Comparison of ENCODE assay signal across 20 cellular contexts in genomic region chr19:15114153-15114540, GRCh38. TPM values are rescaled to one million over a fixed set of nuclear protein-coding genes. Genes with fewer than 3 reads are reported as not detected.
A peak's percentile ranks its signal among the peaks of the same experiment; 100 is the strongest.
DNase-seq lines count a peak whose midpoint lies in the region; ATAC-seq and TF ChIP-seq lines count a peak whose summit lies in the region.
"Had no signal": no experiment of that assay in that cellular context is flagged by ENCODE, and none has a peak within 500 bp of the region (broad histone marks: within the 10 kb centered on the region; RNA-seq: fewer than 3 reads in every experiment).

No MANE protein-coding gene starts in this region.

- H3K9me3 ChIP-seq in esophagus muscularis mucosa, result no peaks in the 10 kb centered on the region
- H3K9me3 ChIP-seq in osteoblast (ENCODE audit: low read depth, low read length), result no peaks in the 10 kb centered on the region
- peaks cover 9% of the 10 kb centered on the region for H3K9me3 ChIP-seq in trophoblast cell (ENCODE audit: insufficient read depth, low read depth, low read length)
- H3K9me3 ChIP-seq: SJSA1 had no signal

- DNase-seq in EL (peak; percentile 67), RWPE1 (ENCODE audit: low spot score) (no peak), esophagus muscularis mucosa (ENCODE audit: extremely low spot score) (no peak), osteoblast (ENCODE audit: insufficient read length, low spot score, missing footprints) (peak; percentile 99), trophoblast cell (no peak)
- DNase-seq in activated T-cell treated with anti-CD3 and anti-CD28 coated beads, Interleukin-2, amount 50 U/mL, for 72 hours, result no peak
- DNase-seq: activated naive CD4-positive, alpha-beta T cell treated with anti-CD3 and anti-CD28 coated beads, Interleukin-2, amount 50 U/mL, for 16 hours; CD4-positive, CD25-positive, alpha-beta regulatory T cell; GOT3; naive thymus-derived CD8-positive, alpha-beta T cell; retina; stimulated activated CD4-positive, alpha-beta T cell treated with anti-CD3 and anti-CD28 coated beads, Interleukin-4, amount 100 ng/mL, for 4 hours; stimulated activated naive CD4-positive, alpha-beta T cell had no signal

- H3K79me2 ChIP-seq in osteoblast (ENCODE audit: insufficient read depth, low read length) (peaks cover 10% of the 10 kb centered on the region), trophoblast cell (ENCODE audit: control insufficient read depth, insufficient read depth, low read length, poor library complexity) (no peaks in the 10 kb centered on the region)

- no peak overlapping the region for H3K4me3 ChIP-seq in esophagus muscularis mucosa
- H3K4me3 ChIP-seq in osteoblast (ENCODE audit: insufficient read depth, low read length), result no peak overlapping the region
- H3K4me3 ChIP-seq in trophoblast cell (ENCODE audit: low read depth, low read length), result no peak overlapping the region
- H3K4me3 ChIP-seq: SJSA1 had no signal

- H3K4me3 Mint-ChIP-seq in activated T-cell treated with anti-CD3 and anti-CD28 coated beads, Interleukin-2, amount 50 U/mL, for 72 hours, result no peak overlapping the region
- H3K4me3 Mint-ChIP-seq: CD4-positive, CD25-positive, alpha-beta regulatory T cell; dendritic cell treated with granulocyte-macrophage colony-stimulating factor and Interleukin-4, amounts not matched to agents 40 ng/mL and 50 ng/mL, for 4 days; naive thymus-derived CD8-positive, alpha-beta T cell had no signal

- POLR2A ChIA-PET in RWPE1 (lab: Yijun Ruan, JAX; ENCODE audit: low non-redundant PET), result no interaction called here

- H3K4me1 Mint-ChIP-seq in activated T-cell treated with anti-CD3 and anti-CD28 coated beads, Interleukin-2, amount 50 U/mL, for 72 hours (ENCODE audit: low read depth), result no peaks in the 10 kb centered on the region
- H3K4me1 Mint-ChIP-seq: CD4-positive, CD25-positive, alpha-beta regulatory T cell had no signal

- no peak for TF ChIP-seq CTCF in RWPE1 (conservative IDR thresholded peaks at IDR 0.05; ENCODE audit: low read depth)
- TF ChIP-seq CTCF in esophagus muscularis mucosa (IDR thresholded peaks at IDR 0.05), result no peak
- TF ChIP-seq CTCF in osteoblast (IDR thresholded peaks at IDR 0.05; ENCODE audit: extremely low read depth, low read depth, low read length), result no peak

- no peak overlapping the region for H2AK5ac ChIP-seq in trophoblast cell (ENCODE audit: low read length)

- H3K14ac ChIP-seq in trophoblast cell (ENCODE audit: low read length), result no peak overlapping the region

- H2BK5ac ChIP-seq in trophoblast cell (ENCODE audit: low read depth, low read length, poor library complexity), result no peak overlapping the region

- H4K8ac ChIP-seq in trophoblast cell (ENCODE audit: low read depth, low read length), result no peak overlapping the region

- no peak overlapping the region for H3K27ac Mint-ChIP-seq in activated T-cell treated with anti-CD3 and anti-CD28 coated beads, Interleukin-2, amount 50 U/mL, for 72 hours
- H3K27ac Mint-ChIP-seq: CD4-positive, CD25-positive, alpha-beta regulatory T cell; dendritic cell treated with granulocyte-macrophage colony-stimulating factor and Interleukin-4, amounts not matched to agents 40 ng/mL and 50 ng/mL, for 4 days had no signal

- no peak overlapping the region for H3K23ac ChIP-seq in trophoblast cell (ENCODE audit: low read length)

- H4K12ac ChIP-seq in trophoblast cell (ENCODE audit: low read depth, low read length), result no peak overlapping the region

- WGBS in esophagus muscularis mucosa, result 77% methylated on average over 5 of the region's 7 CpGs
- WGBS in trophoblast cell (ENCODE audit: extremely low coverage, insufficient coverage, insufficient read length), result no CpG with 5 or more reads among the region's 7 CpGs

- H3K36me3 ChIP-seq in esophagus muscularis mucosa (peaks cover 72 to 100% (median 95%) of the 10 kb centered on the region in 4 donors), osteoblast (ENCODE audit: insufficient read depth, low read length) (peaks cover 85% of the 10 kb centered on the region), trophoblast cell (ENCODE audit: control insufficient read depth in 1 of 2, insufficient read depth in 2 of 2, low read length in 2 of 2) (peaks cover 92 to 97% of the 10 kb centered on the region in 2 experiments)

- H3K9me3 Mint-ChIP-seq in activated T-cell treated with anti-CD3 and anti-CD28 coated beads, Interleukin-2, amount 50 U/mL, for 72 hours, result no peaks in the 10 kb centered on the region
- H3K9me3 Mint-ChIP-seq: CD4-positive, CD25-positive, alpha-beta regulatory T cell; dendritic cell treated with granulocyte-macrophage colony-stimulating factor and Interleukin-4, amounts not matched to agents 40 ng/mL and 50 ng/mL, for 4 days; naive thymus-derived CD8-positive, alpha-beta T cell had no signal

- TF ChIP-seq EP300 in esophagus muscularis mucosa (IDR thresholded peaks at IDR 0.05), result no peak

- peaks cover 13% of the 10 kb centered on the region for H4K20me1 ChIP-seq in osteoblast (ENCODE audit: insufficient read depth, low read length)

- H2BK12ac ChIP-seq in trophoblast cell (ENCODE audit: low read length), result no peak overlapping the region

- no peak overlapping the region for H3K9ac ChIP-seq in trophoblast cell (ENCODE audit: low read length)
- H3K9ac ChIP-seq: KMS-11 had no signal

- H3K27me3 ChIP-seq in esophagus muscularis mucosa (no peaks in the 10 kb centered on the region), osteoblast (ENCODE audit: insufficient read depth, low read length) (no peaks in the 10 kb centered on the region), trophoblast cell (ENCODE audit: insufficient read depth, low read length) (no peaks in the 10 kb centered on the region)
- H3K27me3 ChIP-seq: SJSA1 had no signal

- no peak for TF ChIP-seq POLR2A in esophagus muscularis mucosa (IDR thresholded peaks at IDR 0.05; ENCODE audit: low read depth)

- intact Hi-C loops in esophagus muscularis mucosa (cut with DNase I), result no loop called here

- H2AFZ ChIP-seq in osteoblast (ENCODE audit: low read length) (no peak overlapping the region), trophoblast cell (ENCODE audit: insufficient read depth, low read length, poor library complexity) (no peak overlapping the region)

- H3K4me1 ChIP-seq in esophagus muscularis mucosa (peaks cover 16 to 31% (median 26%) of the 10 kb centered on the region in 4 donors), osteoblast (ENCODE audit: insufficient read depth, low read length) (peaks cover 15% of the 10 kb centered on the region), trophoblast cell (ENCODE audit: control insufficient read depth in 1 of 2, insufficient read depth in 2 of 2, low read length in 2 of 2) (peaks cover 4 to 6% of the 10 kb centered on the region in 2 experiments)

- H3K27ac ChIP-seq in RWPE1, result peak overlapping the region; percentile 57
- H3K27ac ChIP-seq in esophagus muscularis mucosa (replicated peaks in 1 of 4), result peak overlapping the region; percentile 32 to 67 (median 56)
- H3K27ac ChIP-seq in osteoblast (ENCODE audit: low read depth, low read length), result peak overlapping the region; percentile 56
- no peak overlapping the region for H3K27ac ChIP-seq in trophoblast cell (ENCODE audit: low read depth, low read length)
- H3K27ac ChIP-seq: KMS-11, SJSA1 had no signal

- no peak overlapping the region for H3K4me2 ChIP-seq in osteoblast (ENCODE audit: insufficient read depth, low read length)
- no peak overlapping the region for H3K4me2 ChIP-seq in trophoblast cell (ENCODE audit: low read length)
- H3K4me2 ChIP-seq: KMS-11 had no signal

- H3K79me1 ChIP-seq in trophoblast cell (ENCODE audit: low read length), result no peaks in the 10 kb centered on the region

- peaks cover 1 to 8% of the 10 kb centered on the region in 2 donors for H3K36me3 Mint-ChIP-seq in activated T-cell treated with anti-CD3 and anti-CD28 coated beads, Interleukin-2, amount 50 U/mL, for 72 hours (ENCODE audit: insufficient read depth in 2 of 2)

- no peak overlapping the region for H4K91ac ChIP-seq in trophoblast cell (ENCODE audit: low read depth, low read length)

- ATAC-seq in activated T-cell treated with anti-CD3 and anti-CD28 coated beads, Interleukin-2, amount 50 U/mL, for 72 hours (replicated peaks in 1 of 2), result no peak
- ATAC-seq in GM19467 (IDR thresholded peaks at IDR 0.05; ENCODE audit: unreplicated experiment) (no peak), HG02884 (IDR thresholded peaks at IDR 0.05; ENCODE audit: unreplicated experiment) (no peak)
- ATAC-seq: naive thymus-derived CD8-positive, alpha-beta T cell had no signal

- no peak overlapping the region for H2BK120ac ChIP-seq in trophoblast cell (ENCODE audit: insufficient read depth, low read length, poor library complexity)

- H3K18ac ChIP-seq in trophoblast cell (ENCODE audit: low read length), result no peak overlapping the region

- no peaks in the 10 kb centered on the region for H3K27me3 Mint-ChIP-seq in activated T-cell treated with anti-CD3 and anti-CD28 coated beads, Interleukin-2, amount 50 U/mL, for 72 hours (ENCODE audit: low read depth)
- H3K27me3 Mint-ChIP-seq: CD4-positive, CD25-positive, alpha-beta regulatory T cell; naive thymus-derived CD8-positive, alpha-beta T cell had no signal

- CTCF ChIA-PET in RWPE1 (lab: Yijun Ruan, JAX), result interaction anchor here (0.6 kb wide), 1 partner anchor 1438 kb away, joined by 6 read pairs; no protein-coding TSS in a partner anchor

- H3K4ac ChIP-seq in trophoblast cell (ENCODE audit: low read depth, low read length), result no peak overlapping the region

RNA-seq across cellular contexts. Expression of gene SYDE1, which starts 6.9 kb away (rescaled TPM):
- total RNA-seq in esophagus muscularis mucosa (100 to 1,000 TPM in 1 of 4 donors, 10 to 100 TPM in 3; 42.8 to 106 (median 77.1) TPM), osteoblast (45.1 and 56.8 TPM in 2 replicates)
- 72.8 and 76.1 TPM in 2 replicates for polyA plus RNA-seq in trophoblast cell (2013)
- total RNA-seq in activated T-cell treated with anti-CD3 and anti-CD28 coated beads, Interleukin-2, amount 50 U/mL, for 72 hours, result 1 to 10 TPM; 1.4 to 1.6 TPM
- total RNA-seq: CD4-positive, CD25-positive, alpha-beta regulatory T cell had no signal
- polyA plus RNA-seq: CD4-positive, CD25-positive, alpha-beta regulatory T cell had no signal

RNA-seq across cellular contexts. Expression of gene OR1I1, which starts 32.1 kb away (rescaled TPM):
- total RNA-seq in esophagus muscularis mucosa (not detected), osteoblast (not detected in 2 replicates)
- not detected in 2 replicates for polyA plus RNA-seq in trophoblast cell (2013)
- not detected for total RNA-seq in activated T-cell treated with anti-CD3 and anti-CD28 coated beads, Interleukin-2, amount 50 U/mL, for 72 hours
- total RNA-seq: activated CD8-positive, alpha-beta memory T cell treated with anti-CD3 and anti-CD28 coated beads for 36 hours; CD4-positive, CD25-positive, alpha-beta regulatory T cell; glomerular endothelial cell; naive thymus-derived CD8-positive, alpha-beta T cell; SJSA1 had no signal
- polyA plus RNA-seq: CD4-positive, CD25-positive, alpha-beta regulatory T cell; naive thymus-derived CD8-positive, alpha-beta T cell had no signal

Comparison
In these comparisons a context has a peak if more than half of its experiments do, and no peak if none do; other contexts are left out.
1. DNase-seq: peak in EL (single experiment) and osteoblast (single experiment); none in RWPE1 (single experiment), esophagus muscularis mucosa (single experiment), trophoblast cell (0 of 2) and activated T-cell treated with anti-CD3 and anti-CD28 coated beads, Interleukin-2, amount 50 U/mL, for 72 hours (0 of 2).
2. RNA of gene SYDE1, which starts 6.9 kb away (total RNA-seq): 42.8 to 106 TPM in esophagus muscularis mucosa and 45.1 to 56.8 TPM in osteoblast; 1.4 to 1.6 TPM in activated T-cell treated with anti-CD3 and anti-CD28 coated beads, Interleukin-2, amount 50 U/mL, for 72 hours; every median in the first group is over 10 times any median in the second.